In the genomic region with DNA sequence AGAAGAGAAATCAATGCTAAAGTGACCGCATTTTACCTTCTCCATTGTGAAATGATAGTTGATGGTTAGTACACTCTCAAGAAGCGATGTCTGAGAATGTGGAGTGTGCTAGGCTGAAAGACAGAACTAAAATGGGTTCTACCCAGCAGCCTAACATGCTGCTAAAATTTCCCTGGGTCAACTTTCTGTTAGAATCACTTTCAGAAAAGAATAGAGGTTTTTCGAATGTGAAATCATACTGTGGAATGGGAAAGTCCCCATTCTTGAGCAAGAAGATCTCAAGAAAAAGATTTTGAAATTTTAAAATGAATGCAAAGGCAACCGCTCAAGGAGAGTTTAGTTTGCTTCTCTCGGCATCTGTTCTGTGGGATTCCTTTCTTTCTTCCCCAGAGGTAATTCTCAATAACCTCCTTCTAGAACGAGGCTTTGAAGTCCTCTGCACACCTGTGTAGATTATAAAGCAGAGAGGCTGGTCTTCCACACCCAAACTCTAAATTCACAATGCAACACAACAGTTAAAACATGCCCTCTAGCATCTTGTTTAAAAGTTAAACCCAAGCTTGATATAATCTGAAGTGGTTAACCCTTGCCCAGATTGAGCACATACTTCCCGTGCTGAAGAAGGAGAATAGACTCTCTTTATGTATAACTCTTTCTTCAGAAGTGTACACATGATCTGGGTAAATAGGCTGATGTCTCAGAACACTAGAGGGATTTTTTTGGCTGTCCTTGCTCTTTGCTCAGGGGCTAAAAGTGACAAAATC, we compare ENCODE assay signal across 11 cellular contexts.
DNase-seq lines count a peak whose midpoint lies in the region; ATAC-seq, FAIRE-seq and TF ChIP-seq lines count a peak whose summit lies in the region.
"Had no signal": no experiment of that assay in that cellular context is flagged by ENCODE, and none has a peak within 500 bp of the region (broad histone marks: within the 10 kb centered on the region; RNA-seq: fewer than 3 reads in every experiment).

No MANE protein-coding gene starts in this region.

- H3K9me3 ChIP-seq in A673 (ENCODE audit: low read depth, low read length, poor library complexity, severe bottlenecking) (no peaks in the 10 kb centered on the region), heart left ventricle (peaks cover 0 to 6% (median 0%) of the 10 kb centered on the region in 12 donors)
- H3K9me3 ChIP-seq: gastrocnemius medialis had no signal

- H3K27me3 ChIP-seq in A673 (replicated peaks; ENCODE audit: insufficient read depth, low read depth, low read length, poor library complexity) (no peaks in the 10 kb centered on the region), heart left ventricle (no peaks in the 10 kb centered on the region)
- H3K27me3 ChIP-seq: gastrocnemius medialis had no signal

- ATAC-seq in GM19351 (IDR thresholded peaks at IDR 0.05; ENCODE audit: unreplicated experiment) (peak; percentile 83), HG02943 (IDR thresholded peaks at IDR 0.05; ENCODE audit: low read depth, unreplicated experiment) (peak; percentile 70), heart left ventricle (no peak)
- ATAC-seq in activated naive CD4-positive, alpha-beta T cell treated with anti-CD3 and anti-CD28 coated beads, Interleukin-2, amount 50 U/mL, for 72 hours: peak; percentile 74 to 79
- ATAC-seq: gastrocnemius medialis, WTC11 had no signal

- H3K36me3 Mint-ChIP-seq in activated naive CD4-positive, alpha-beta T cell treated with anti-CD3 and anti-CD28 coated beads, Interleukin-2, amount 50 U/mL, for 72 hours: peaks cover 6 to 10% of the 10 kb centered on the region in 2 donors
- H3K36me3 Mint-ChIP-seq: WTC11 had no signal

- H3K36me3 ChIP-seq in A673 (ENCODE audit: insufficient read depth, low read length, poor library complexity, severe bottlenecking): no peaks in the 10 kb centered on the region
- no peaks in the 10 kb centered on the region for H3K36me3 ChIP-seq in heart left ventricle
- H3K36me3 ChIP-seq: gastrocnemius medialis had no signal

- peak overlapping the region in 1 of 2 donors; percentile 59 for H3K27ac Mint-ChIP-seq in activated naive CD4-positive, alpha-beta T cell treated with anti-CD3 and anti-CD28 coated beads, Interleukin-2, amount 50 U/mL, for 72 hours
- H3K27ac Mint-ChIP-seq: WTC11 had no signal

- WGBS in heart left ventricle, 4 donors: 85 to 95% (median 88%) methylated on average over 7 of the region's 7 CpGs

- BruUV-seq in A673 (replicated peaks; lab: Mats Ljungman, UMichigan): no TSS peak

- H3K4me1 ChIP-seq in A673 (ENCODE audit: insufficient read depth, low read length, poor library complexity, severe bottlenecking) (no peaks in the 10 kb centered on the region), heart left ventricle (peaks cover 0 to 18% (median 0%) of the 10 kb centered on the region in 12 donors)
- H3K4me1 ChIP-seq: gastrocnemius medialis had no signal

- peaks cover 0 to 14% of the 10 kb centered on the region in 2 donors for H3K9me3 Mint-ChIP-seq in activated naive CD4-positive, alpha-beta T cell treated with anti-CD3 and anti-CD28 coated beads, Interleukin-2, amount 50 U/mL, for 72 hours

- POLR2A ChIA-PET in A673 (lab: Charles Lee; ENCODE audit: low non-redundant PET): no interaction called here

- DNase-seq in GM12891 (ENCODE audit: insufficient read length, low spot score): no peak
- DNase-seq in activated naive CD4-positive, alpha-beta T cell treated with anti-CD3 and anti-CD28 coated beads, Interleukin-2, amount 50 U/mL, for 72 hours (ENCODE audit: low spot score in 2 of 2): no peak
- DNase-seq in A673 (ENCODE audit: low spot score): no peak
- no peak for DNase-seq in hepatic stellate cell (ENCODE audit: low spot score)
- no peak for DNase-seq in NCI-H1105 (lab: John Stamatoyannopoulos, UW)
- no peak for DNase-seq in heart left ventricle
- DNase-seq: gastrocnemius medialis, PC-9 had no signal

- H3K4me3 ChIP-seq in A673 (ENCODE audit: low read depth, low read length, poor library complexity, severe bottlenecking): no peak overlapping the region
- H3K4me3 ChIP-seq in heart left ventricle: no peak overlapping the region
- H3K4me3 ChIP-seq: gastrocnemius medialis, PC-9 had no signal

- TF ChIP-seq POLR2A in GM12891 (IDR thresholded peaks at IDR 0.05; ENCODE audit: low read depth, low read length) (0 out of 2 replicates have a peak, but pooled peaks have one; percentile 30), heart left ventricle (IDR thresholded peaks at IDR 0.05) (no peak)

- no peak for TF ChIP-seq CTCF in A673 (conservative IDR thresholded peaks at IDR 0.05; ENCODE audit: low read depth, low read length)
- no peak for TF ChIP-seq CTCF in heart left ventricle (IDR thresholded peaks at IDR 0.05)

- H3K27ac ChIP-seq in A673 (ENCODE audit: low read depth, low read length, poor library complexity, severe bottlenecking): no peak overlapping the region
- H3K27ac ChIP-seq in heart left ventricle: no peak overlapping the region
- H3K27ac ChIP-seq: gastrocnemius medialis, PC-9 had no signal

- FAIRE-seq in GM12891 (lab: Jason Lieb, UNC): no peak

- intact Hi-C loops in A673 (cut with micrococcal nuclease; ENCODE audit: unreplicated experiment): no loop called here
- intact Hi-C loops in heart left ventricle (cut with DNase I): no loop called here

- CTCF ChIA-PET in A673 (lab: Charles Lee): no interaction called here

TF ChIP-seq in GM12891, 5 proteins besides CTCF, POLR2A, EP300 and RAD21:
- TF ChIP-seq TAF1 (IDR thresholded peaks at IDR 0.05; ENCODE audit: low read depth, low read length) (no peak), POU2F2 (IDR thresholded peaks at IDR 0.05; ENCODE audit: low read depth, low read length) (no peak), SPI1 (IDR thresholded peaks at IDR 0.05; ENCODE audit: low read depth, low read length) (no peak), PAX5 (IDR thresholded peaks at IDR 0.05; ENCODE audit: insufficient read depth, low read length, severe bottlenecking) (no peak), POLR2AphosphoS5 (IDR thresholded peaks at IDR 0.05; ENCODE audit: low read depth, low read length) (no peak)

Comparison
In these comparisons a context has a peak if more than half of its experiments do, and no peak if none do; other contexts are left out.
1. ATAC-seq: peak in GM19351 (single experiment), HG02943 (single experiment) and activated naive CD4-positive, alpha-beta T cell treated with anti-CD3 and anti-CD28 coated beads, Interleukin-2, amount 50 U/mL, for 72 hours (2 of 2); none in heart left ventricle (0 of 4).